10 cellular contexts compared by ENCODE assay signal in genomic region chr6:35485402-35485877, GRCh38. TPM values are rescaled to one million over a fixed set of nuclear protein-coding genes. Genes with fewer than 3 reads are reported as not detected.
A peak's percentile ranks its signal among the peaks of the same experiment; 100 is the strongest.
DNase-seq lines count a peak whose midpoint lies in the region; ATAC-seq and TF ChIP-seq lines count a peak whose summit lies in the region.
"Had no signal": no experiment of that assay in that cellular context is flagged by ENCODE, and none has a peak within 500 bp of the region (broad histone marks: within the 10 kb centered on the region; RNA-seq: fewer than 3 reads in every experiment).

No MANE protein-coding gene starts in this region.

- 74 to 85% (median 80%) methylated on average over 5 to 11 of the region's 11 CpGs for WGBS in spleen, 5 donors

- no peak for TF ChIP-seq POLR2A in spleen (IDR thresholded peaks at IDR 0.05)

- H3K9me3 ChIP-seq in ascending aorta: no peaks in the 10 kb centered on the region
- H3K9me3 ChIP-seq in spleen: no peaks in the 10 kb centered on the region

- DNase-seq in HCEC 1CT (peak; percentile 81), ascending aorta (ENCODE audit: low spot score in 2 of 2) (peak in 1 of 2 donors; percentile 68), iPS-NIHi11 (ENCODE audit: low spot score) (peak; percentile 79), spleen (no peak), posterior vena cava (ENCODE audit: low spot score) (no peak), Kasumi-1 (lab: John Stamatoyannopoulos, UW) (no peak)
- DNase-seq: activated naive CD8-positive, alpha-beta T cell treated with anti-CD3 and anti-CD28 coated beads, Interleukin-2, amount 10 ng/mL, durations not matched to agents 7 days and 5 days; naive thymus-derived CD8-positive, alpha-beta T cell had no signal

- H3K4me3 ChIP-seq in ascending aorta (peak overlapping the region; percentile 14 to 24), spleen (no peak overlapping the region)

- ATAC-seq in HG03045 (IDR thresholded peaks at IDR 0.05; ENCODE audit: unreplicated experiment): no peak
- no peak for ATAC-seq in HG02973 (IDR thresholded peaks at IDR 0.05; ENCODE audit: unreplicated experiment)
- ATAC-seq: naive thymus-derived CD8-positive, alpha-beta T cell had no signal

- no peaks in the 10 kb centered on the region for H3K27me3 ChIP-seq in ascending aorta
- peaks cover 0 to 7% (median 0%) of the 10 kb centered on the region in 7 donors for H3K27me3 ChIP-seq in spleen (replicated peaks in 1 of 7)

- H3K27ac ChIP-seq in ascending aorta: peak overlapping the region; percentile 90 to 100
- peak overlapping the region in 7 of 8 donors; percentile 10 to 66 (median 50) for H3K27ac ChIP-seq in spleen

- peaks cover 29 to 33% of the 10 kb centered on the region in 2 donors for H3K36me3 ChIP-seq in ascending aorta
- no peaks in the 10 kb centered on the region for H3K36me3 ChIP-seq in spleen

- no peak for TF ChIP-seq CTCF in ascending aorta (IDR thresholded peaks at IDR 0.05)
- TF ChIP-seq CTCF in spleen (IDR thresholded peaks at IDR 0.05 in 8 of 11, conservative IDR thresholded peaks at IDR 0.05 in 3 of 11): no peak

- H3K4me1 ChIP-seq in ascending aorta (peaks cover 30 to 53% of the 10 kb centered on the region in 2 donors), spleen (peaks cover 0 to 69% (median 19%) of the 10 kb centered on the region in 6 donors)

- intact Hi-C loops in ascending aorta (cut with DNase I) (loop anchor here (10.0 kb wide), 1 partner anchor 331 kb away; no protein-coding TSS in a partner anchor), spleen (cut with DNase I; ENCODE audit: low total_unique reads) (no loop called here), posterior vena cava (cut with DNase I) (no loop called here)

RNA-seq across cellular contexts. Expression of gene TEAD3, which starts 11.4 kb away (rescaled TPM):
- 19.8 TPM for total RNA-seq in ascending aorta
- 10 to 100 TPM in 3 of 7 donors, 1 to 10 TPM in 4; 2.8 to 15.2 (median 9.3) TPM for total RNA-seq in spleen
- 1 to 10 TPM; 2.5 to 4.4 (median 2.9) TPM for polyA plus RNA-seq in spleen
- total RNA-seq in posterior vena cava: 10 to 100 TPM; 69.8 to 73.8 TPM

RNA-seq across cellular contexts. Expression of gene RPL10A, which starts 17.2 kb away (rescaled TPM):
- total RNA-seq in ascending aorta: 643 TPM
- total RNA-seq in spleen: 1,000 to 10,000 TPM in 4 of 7 donors, 100 to 1,000 TPM in 3; 962 to 1,187 (median 1,013) TPM
- 1,000 to 10,000 TPM; 2,382 to 3,148 (median 2,560) TPM for polyA plus RNA-seq in spleen
- 1,000 to 10,000 TPM in 1 of 2 donors, 100 to 1,000 TPM in 1; 816 to 1,010 TPM for total RNA-seq in posterior vena cava

RNA-seq across cellular contexts. Expression of gene TULP1, which starts 27.3 kb away (rescaled TPM):
- total RNA-seq in ascending aorta: not detected
- total RNA-seq in spleen: not detected
- polyA plus RNA-seq in spleen: under 1 TPM; 0.03 to 0.09 (median 0.04) TPM
- not detected for total RNA-seq in posterior vena cava
- total RNA-seq: activated naive CD8-positive, alpha-beta T cell treated with anti-CD3 and anti-CD28 coated beads, Interleukin-2, amount 10 ng/mL, durations not matched to agents 7 days and 5 days; naive thymus-derived CD8-positive, alpha-beta T cell had no signal
- polyA plus RNA-seq: naive thymus-derived CD8-positive, alpha-beta T cell had no signal

RNA-seq across cellular contexts. Expression of gene FANCE, which starts 33.3 kb away (rescaled TPM):
- 0.32 TPM for total RNA-seq in ascending aorta
- 1 to 10 TPM; 3.2 to 5.8 (median 4.3) TPM for total RNA-seq in spleen
- polyA plus RNA-seq in spleen: 1 to 10 TPM; 2.9 to 5.4 (median 3.6) TPM
- total RNA-seq in posterior vena cava: 1 to 10 TPM; 2.5 to 4.0 TPM

Comparison
In these comparisons a context has a peak if more than half of its experiments do, and no peak if none do; other contexts are left out.
1. DNase-seq: peak in HCEC 1CT (single experiment) and iPS-NIHi11 (single experiment); none in spleen (single experiment), posterior vena cava (single experiment) and Kasumi-1 (0 of 2).
2. H3K4me3 ChIP-seq: peak in ascending aorta (2 of 2); none in spleen (0 of 8).